ENCODE assay signal across 23 cellular contexts in the genomic region with DNA sequence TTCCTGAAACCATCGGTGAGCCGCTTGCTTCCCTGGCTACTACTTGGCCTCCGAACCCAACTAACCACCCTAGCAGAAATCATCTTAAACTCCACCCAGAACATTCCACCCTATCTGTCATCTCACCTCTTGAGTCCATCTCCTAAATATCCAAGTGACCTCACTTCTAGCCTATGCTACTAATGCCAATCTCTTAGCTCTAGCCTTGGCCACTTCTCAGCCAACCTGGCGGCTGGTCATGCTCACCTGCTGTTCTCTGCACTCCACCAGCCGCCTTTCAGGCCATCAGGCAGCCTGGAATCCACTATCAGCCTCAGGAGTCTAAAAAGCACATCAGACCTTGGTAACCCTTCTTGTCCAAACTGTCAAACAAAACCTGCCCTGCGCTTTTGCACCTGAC. TPM values are rescaled to one million over a fixed set of nuclear protein-coding genes. Genes with fewer than 3 reads are reported as not detected.
DNase-seq lines count a peak whose midpoint lies in the region; ATAC-seq and TF ChIP-seq lines count a peak whose summit lies in the region.
"Had no signal": no experiment of that assay in that cellular context is flagged by ENCODE, and none has a peak within 500 bp of the region (broad histone marks: within the 10 kb centered on the region; RNA-seq: fewer than 3 reads in every experiment).

No MANE protein-coding gene starts in this region.

- intact Hi-C loops in left ventricle myocardium inferior (cut with micrococcal nuclease) (no loop called here), right cardiac atrium (cut with DNase I) (no loop called here)
- intact Hi-C loops in activated T-helper 1 cell treated with anti-CD3 and anti-CD28 coated beads, Interleukin-12 subunit alpha, Interleukin-12 subunit beta, Interleukin-2, Interleukin-4 antibody, amounts not matched to agents 30 ng/mL and 10 ng/mL and 1 ng/mL, durations not matched to agents 14 hours and 24 hours and 36 hours (cut with micrococcal nuclease), result no loop called here

- peak overlapping the region; percentile 38 for H3K27ac ChIP-seq in left ventricle myocardium inferior (replicated peaks)
- no peak overlapping the region for H3K27ac ChIP-seq in right cardiac atrium (ENCODE audit: low read length)
- H3K27ac ChIP-seq in mesendoderm (ENCODE audit: low read depth, low read length), result no peak overlapping the region
- H3K27ac ChIP-seq: brain microvascular endothelial cell, neutrophil, SJCRH30, upper lobe of right lung had no signal

- H2BK15ac ChIP-seq in mesendoderm (replicated peaks; ENCODE audit: low read depth), result no peak overlapping the region

- 97% methylated on average over 6 of the region's 6 CpGs for WGBS in right cardiac atrium
- no CpG with 5 or more reads among the region's 6 CpGs for WGBS in mesendoderm (ENCODE audit: extremely low coverage, insufficient coverage, low lambda C conversion rate)

- no peak overlapping the region for H3K4me2 ChIP-seq in mesendoderm (ENCODE audit: low read length)

- no peak overlapping the region for H2BK5ac ChIP-seq in mesendoderm (ENCODE audit: low read length)

- no peak overlapping the region for H3K4ac ChIP-seq in mesendoderm (ENCODE audit: low read depth, low read length)

- no peak overlapping the region for H3K4me3 Mint-ChIP-seq in activated CD8-positive, alpha-beta T cell treated with anti-CD3 and anti-CD28 coated beads, Interleukin-2, amount 10 ng/mL, durations not matched to agents 7 days and 5 days
- H3K4me3 Mint-ChIP-seq in activated T-helper 1 cell treated with anti-CD3 and anti-CD28 coated beads, Interleukin-12 subunit alpha, Interleukin-12 subunit beta, Interleukin-2, Interleukin-4 antibody, amounts not matched to agents 30 ng/mL and 10 ng/mL and 1 ng/mL, durations not matched to agents 14 hours and 24 hours and 36 hours, result no peak overlapping the region
- H3K4me3 Mint-ChIP-seq: activated B cell treated with CpG ODN at 0.5 μM for 24 hours; activated naive CD8-positive, alpha-beta T cell treated with anti-CD3 and anti-CD28 coated beads, Interleukin-2, amount 10 ng/mL, durations not matched to agents 7 days and 5 days; dendritic cell treated with granulocyte-macrophage colony-stimulating factor and Interleukin-4, amounts not matched to agents 40 ng/mL and 50 ng/mL, for 4 days; stimulated activated memory B cell treated with anti-CD40 and anti-IgM and Interleukin-4, amounts not matched to agents 10 μg/mL and 1 μg/mL and 100 μg/mL, for 72 hours; T-helper 2 cell treated with Interferon-gamma antibody and Interleukin-4, amounts not matched to agents 5 μg/mL and 100 μg/mL, for 36 hours had no signal

- no peaks in the 10 kb centered on the region for H3K79me2 ChIP-seq in mesendoderm (ENCODE audit: control insufficient read depth, insufficient read depth, low read length)

- H3K4me1 Mint-ChIP-seq in activated CD8-positive, alpha-beta T cell treated with anti-CD3 and anti-CD28 coated beads, Interleukin-2, amount 10 ng/mL, durations not matched to agents 7 days and 5 days (ENCODE audit: low read depth), result peaks cover 23% of the 10 kb centered on the region
- peaks cover 46% of the 10 kb centered on the region for H3K4me1 Mint-ChIP-seq in activated T-helper 1 cell treated with anti-CD3 and anti-CD28 coated beads, Interleukin-12 subunit alpha, Interleukin-12 subunit beta, Interleukin-2, Interleukin-4 antibody, amounts not matched to agents 30 ng/mL and 10 ng/mL and 1 ng/mL, durations not matched to agents 14 hours and 24 hours and 36 hours (ENCODE audit: low read depth)

- no peaks in the 10 kb centered on the region for H3K27me3 Mint-ChIP-seq in activated CD8-positive, alpha-beta T cell treated with anti-CD3 and anti-CD28 coated beads, Interleukin-2, amount 10 ng/mL, durations not matched to agents 7 days and 5 days (ENCODE audit: low read depth)
- no peaks in the 10 kb centered on the region for H3K27me3 Mint-ChIP-seq in activated T-helper 1 cell treated with anti-CD3 and anti-CD28 coated beads, Interleukin-12 subunit alpha, Interleukin-12 subunit beta, Interleukin-2, Interleukin-4 antibody, amounts not matched to agents 30 ng/mL and 10 ng/mL and 1 ng/mL, durations not matched to agents 14 hours and 24 hours and 36 hours (ENCODE audit: insufficient read depth)
- H3K27me3 Mint-ChIP-seq: activated B cell treated with CpG ODN at 0.5 μM for 24 hours; activated naive CD8-positive, alpha-beta T cell treated with anti-CD3 and anti-CD28 coated beads, Interleukin-2, amount 10 ng/mL, durations not matched to agents 7 days and 5 days; dendritic cell treated with granulocyte-macrophage colony-stimulating factor and Interleukin-4, amounts not matched to agents 40 ng/mL and 50 ng/mL, for 4 days; stimulated activated memory B cell treated with anti-CD40 and anti-IgM and Interleukin-4, amounts not matched to agents 10 μg/mL and 1 μg/mL and 100 μg/mL, for 72 hours had no signal

- no peak overlapping the region for H3K18ac ChIP-seq in mesendoderm (ENCODE audit: low read length)

- H3K79me1 ChIP-seq in mesendoderm (ENCODE audit: low read length), result peaks cover 2% of the 10 kb centered on the region

- CTCF ChIA-PET in activated CD8-positive, alpha-beta T cell treated with anti-CD3 and anti-CD28 coated beads, Interleukin-2, amount 10 ng/mL, durations not matched to agents 7 days and 5 days (lab: Charles Lee), result no interaction called here

- H2BK120ac ChIP-seq in mesendoderm (ENCODE audit: low read depth, low read length), result no peak overlapping the region

- H3K36me3 ChIP-seq in left ventricle myocardium inferior (peaks cover 49% of the 10 kb centered on the region), mesendoderm (ENCODE audit: control insufficient read depth, insufficient read depth, low read length) (peaks cover 23% of the 10 kb centered on the region)

- H4K5ac ChIP-seq in mesendoderm (ENCODE audit: low read length), result no peak overlapping the region

- no peaks in the 10 kb centered on the region for H3K9me3 Mint-ChIP-seq in activated CD8-positive, alpha-beta T cell treated with anti-CD3 and anti-CD28 coated beads, Interleukin-2, amount 10 ng/mL, durations not matched to agents 7 days and 5 days (ENCODE audit: insufficient read depth)
- no peaks in the 10 kb centered on the region for H3K9me3 Mint-ChIP-seq in activated T-helper 1 cell treated with anti-CD3 and anti-CD28 coated beads, Interleukin-12 subunit alpha, Interleukin-12 subunit beta, Interleukin-2, Interleukin-4 antibody, amounts not matched to agents 30 ng/mL and 10 ng/mL and 1 ng/mL, durations not matched to agents 14 hours and 24 hours and 36 hours
- H3K9me3 Mint-ChIP-seq: activated B cell treated with CpG ODN at 0.5 μM for 24 hours; activated naive CD8-positive, alpha-beta T cell treated with anti-CD3 and anti-CD28 coated beads, Interleukin-2, amount 10 ng/mL, durations not matched to agents 7 days and 5 days; dendritic cell treated with granulocyte-macrophage colony-stimulating factor and Interleukin-4, amounts not matched to agents 40 ng/mL and 50 ng/mL, for 4 days; stimulated activated memory B cell treated with anti-CD40 and anti-IgM and Interleukin-4, amounts not matched to agents 10 μg/mL and 1 μg/mL and 100 μg/mL, for 72 hours; T-helper 2 cell treated with Interferon-gamma antibody and Interleukin-4, amounts not matched to agents 5 μg/mL and 100 μg/mL, for 36 hours had no signal

- no peak overlapping the region for H3K4me3 ChIP-seq in left ventricle myocardium inferior
- no peak overlapping the region for H3K4me3 ChIP-seq in right cardiac atrium (ENCODE audit: low read length)
- H3K4me3 ChIP-seq in mesendoderm (ENCODE audit: low read length), result no peak overlapping the region
- H3K4me3 ChIP-seq: SJCRH30, upper lobe of right lung had no signal

- peak overlapping the region; percentile 13 for H3K27ac Mint-ChIP-seq in activated CD8-positive, alpha-beta T cell treated with anti-CD3 and anti-CD28 coated beads, Interleukin-2, amount 10 ng/mL, durations not matched to agents 7 days and 5 days
- H3K27ac Mint-ChIP-seq in activated T-helper 1 cell treated with anti-CD3 and anti-CD28 coated beads, Interleukin-12 subunit alpha, Interleukin-12 subunit beta, Interleukin-2, Interleukin-4 antibody, amounts not matched to agents 30 ng/mL and 10 ng/mL and 1 ng/mL, durations not matched to agents 14 hours and 24 hours and 36 hours, result no peak overlapping the region
- H3K27ac Mint-ChIP-seq: activated B cell treated with CpG ODN at 0.5 μM for 24 hours; dendritic cell treated with granulocyte-macrophage colony-stimulating factor and Interleukin-4, amounts not matched to agents 40 ng/mL and 50 ng/mL, for 4 days; stimulated activated memory B cell treated with anti-CD40 and anti-IgM and Interleukin-4, amounts not matched to agents 10 μg/mL and 1 μg/mL and 100 μg/mL, for 72 hours; T-helper 2 cell treated with Interferon-gamma antibody and Interleukin-4, amounts not matched to agents 5 μg/mL and 100 μg/mL, for 36 hours had no signal

- POLR2A ChIA-PET in activated CD8-positive, alpha-beta T cell treated with anti-CD3 and anti-CD28 coated beads, Interleukin-2, amount 10 ng/mL, durations not matched to agents 7 days and 5 days (lab: Charles Lee), result no interaction called here

- H3K9me3 ChIP-seq in left ventricle myocardium inferior (replicated peaks) (no peaks in the 10 kb centered on the region), right cardiac atrium (ENCODE audit: control insufficient read depth, low read length) (no peaks in the 10 kb centered on the region)
- H3K9me3 ChIP-seq: neutrophil, SJCRH30, upper lobe of right lung had no signal

- H3K27me3 ChIP-seq in left ventricle myocardium inferior (ENCODE audit: low read depth) (no peaks in the 10 kb centered on the region), right cardiac atrium (ENCODE audit: control insufficient read depth, insufficient read depth) (no peaks in the 10 kb centered on the region), mesendoderm (ENCODE audit: insufficient read depth, low read length, poor library complexity) (no peaks in the 10 kb centered on the region)
- H3K27me3 ChIP-seq: brain microvascular endothelial cell, neutrophil, SJCRH30, upper lobe of right lung had no signal

- no peak overlapping the region for H2AK5ac ChIP-seq in mesendoderm (ENCODE audit: low read length)

- DNase-seq in left ventricle myocardium inferior (no peak), right cardiac atrium (no peak), mesendoderm (peak; percentile 30), NCI-H128 (lab: John Stamatoyannopoulos, UW; ENCODE audit: unreplicated experiment) (no peak)
- DNase-seq in activated CD8-positive, alpha-beta T cell treated with anti-CD3 and anti-CD28 coated beads, Interleukin-2, amount 10 ng/mL, durations not matched to agents 7 days and 5 days, result no peak
- no peak for DNase-seq in activated T-helper 1 cell treated with anti-CD3 and anti-CD28 coated beads, Interleukin-12 subunit alpha, Interleukin-12 subunit beta, Interleukin-2, Interleukin-4 antibody, amounts not matched to agents 30 ng/mL and 10 ng/mL and 1 ng/mL, durations not matched to agents 14 hours and 24 hours and 36 hours (ENCODE audit: low spot score)
- DNase-seq: activated B cell treated with CpG ODN at 0.5 μM for 24 hours; activated CD8-positive, alpha-beta memory T cell treated with anti-CD3 and anti-CD28 coated beads, Interleukin-2, amount 50 U/mL, for 4 hours; activated naive CD8-positive, alpha-beta T cell treated with anti-CD3 and anti-CD28 coated beads, Interleukin-2, amount 10 ng/mL, durations not matched to agents 7 days and 5 days; brain microvascular endothelial cell; COR-L47; kidney glomerular epithelial cell; midbrain; NCI-H1092 treated with DMSO at 0.1 percent for 48 hours; NCI-H526; SJCRH30; stimulated activated CD4-positive, alpha-beta T cell treated with anti-CD3 and anti-CD28 coated beads, Interleukin-15, amount 100 ng/mL, for 24 hours; upper lobe of right lung had no signal

- no peak overlapping the region for H3K23ac ChIP-seq in mesendoderm (ENCODE audit: low read length)

- H3K4me1 ChIP-seq in left ventricle myocardium inferior (peaks cover 81% of the 10 kb centered on the region), right cardiac atrium (ENCODE audit: control insufficient read depth, insufficient read depth, low read length) (peaks cover 7% of the 10 kb centered on the region), mesendoderm (ENCODE audit: control insufficient read depth, low read depth, low read length) (no peaks in the 10 kb centered on the region)

- H3K56ac ChIP-seq in mesendoderm (ENCODE audit: low read length), result no peak overlapping the region

- no peak overlapping the region for H4K8ac ChIP-seq in mesendoderm (ENCODE audit: low read depth, low read length)

- no peak for ATAC-seq in right cardiac atrium
- ATAC-seq in activated CD8-positive, alpha-beta T cell treated with anti-CD3 and anti-CD28 coated beads, Interleukin-2, amount 10 ng/mL, durations not matched to agents 7 days and 5 days, result no peak
- ATAC-seq in HG03108 (IDR thresholded peaks at IDR 0.05; ENCODE audit: unreplicated experiment), result no peak
- ATAC-seq: stimulated activated memory B cell treated with anti-CD40 and anti-IgM and Interleukin-4, amounts not matched to agents 10 μg/mL and 1 μg/mL and 100 μg/mL, for 72 hours; upper lobe of right lung had no signal

- peaks cover 65% of the 10 kb centered on the region for H3K36me3 Mint-ChIP-seq in activated CD8-positive, alpha-beta T cell treated with anti-CD3 and anti-CD28 coated beads, Interleukin-2, amount 10 ng/mL, durations not matched to agents 7 days and 5 days (ENCODE audit: low read depth)
- H3K36me3 Mint-ChIP-seq in activated T-helper 1 cell treated with anti-CD3 and anti-CD28 coated beads, Interleukin-12 subunit alpha, Interleukin-12 subunit beta, Interleukin-2, Interleukin-4 antibody, amounts not matched to agents 30 ng/mL and 10 ng/mL and 1 ng/mL, durations not matched to agents 14 hours and 24 hours and 36 hours (ENCODE audit: low read depth), result peaks cover 61% of the 10 kb centered on the region

- H3K9ac ChIP-seq in mesendoderm (ENCODE audit: low read length), result no peak overlapping the region

- TF ChIP-seq CTCF in left ventricle myocardium inferior (IDR thresholded peaks at IDR 0.05; ENCODE audit: borderline replicate concordance), result no peak

RNA-seq across cellular contexts. Expression of a gene that starts 11.9 kb away (rescaled TPM):
- 28.9 TPM for total RNA-seq in left ventricle myocardium inferior
- 10 to 100 TPM; 31.2 to 39.1 (median 36.7) TPM for total RNA-seq in right cardiac atrium
- polyA plus RNA-seq in right cardiac atrium, result 22.5 TPM
- 100 to 1,000 TPM; 137 to 138 TPM for total RNA-seq in activated CD8-positive, alpha-beta T cell treated with anti-CD3 and anti-CD28 coated beads, Interleukin-2, amount 10 ng/mL, durations not matched to agents 7 days and 5 days
- polyA plus RNA-seq in mesendoderm (2013, experiment 1 of 2), result 6.8 TPM
- polyA plus RNA-seq in mesendoderm (2013, experiment 2 of 2), result 6.3 TPM
- total RNA-seq in activated T-helper 1 cell treated with anti-CD3 and anti-CD28 coated beads, Interleukin-12 subunit alpha, Interleukin-12 subunit beta, Interleukin-2, Interleukin-4 antibody, amounts not matched to agents 30 ng/mL and 10 ng/mL and 1 ng/mL, durations not matched to agents 14 hours and 24 hours and 36 hours, result 147 TPM in 2 replicates

RNA-seq across cellular contexts. Expression of a gene that starts 46.6 kb away (rescaled TPM):
- total RNA-seq in left ventricle myocardium inferior, result 19.4 TPM
- 10 to 100 TPM; 25.1 to 42.9 (median 29.0) TPM for total RNA-seq in right cardiac atrium
- 16.2 TPM for polyA plus RNA-seq in right cardiac atrium
- total RNA-seq in activated CD8-positive, alpha-beta T cell treated with anti-CD3 and anti-CD28 coated beads, Interleukin-2, amount 10 ng/mL, durations not matched to agents 7 days and 5 days, result 10 to 100 TPM; 67.5 TPM
- polyA plus RNA-seq in mesendoderm (2013, experiment 1 of 2), result 51.3 TPM
- 53.0 TPM for polyA plus RNA-seq in mesendoderm (2013, experiment 2 of 2)
- total RNA-seq in activated T-helper 1 cell treated with anti-CD3 and anti-CD28 coated beads, Interleukin-12 subunit alpha, Interleukin-12 subunit beta, Interleukin-2, Interleukin-4 antibody, amounts not matched to agents 30 ng/mL and 10 ng/mL and 1 ng/mL, durations not matched to agents 14 hours and 24 hours and 36 hours, result 126 and 138 TPM in 2 replicates
